ENCODE assay signal across 1 cellular context in the genomic region with DNA sequence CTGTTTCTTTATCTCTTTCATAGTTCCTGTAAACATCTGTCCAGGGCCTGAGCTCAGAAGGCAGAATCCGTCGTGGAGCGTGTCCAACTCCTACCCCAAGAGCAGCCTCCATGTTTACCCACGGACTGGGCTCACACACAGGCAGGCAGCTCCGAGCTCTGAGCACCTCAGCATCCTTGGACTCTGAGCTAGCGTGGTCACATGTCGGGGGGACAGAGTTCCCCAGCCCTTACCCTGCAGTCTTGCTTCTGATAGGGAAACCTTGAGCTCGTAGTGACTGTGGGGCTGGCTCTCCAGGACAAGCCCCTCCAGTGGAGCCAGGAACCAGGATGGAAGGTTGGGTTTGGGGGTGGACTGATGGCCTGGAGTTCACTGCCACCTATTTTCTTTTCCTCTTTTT.
TF ChIP-seq lines count a peak whose summit lies in the region.

No MANE protein-coding gene starts in this region.

TF ChIP-seq in HepG2, 621 proteins besides CTCF, POLR2A, EP300 and RAD21 (continued from another document and continues in another):
- TF ChIP-seq SMYD3 (CRISPR knock-in tag; IDR thresholded peaks at IDR 0.05) (no peak), TGIF2 (CRISPR knock-in tag; IDR thresholded peaks at IDR 0.05) (no peak), SMAD9 (CRISPR knock-in tag; IDR thresholded peaks at IDR 0.05) (no peak), SP5 (CRISPR knock-in tag; IDR thresholded peaks at IDR 0.05; ENCODE audit: borderline replicate concordance, low read depth) (no peak), KLF9 (CRISPR knock-in tag; IDR thresholded peaks at IDR 0.05; ENCODE audit: low read depth) (no peak), ATAD3A (CRISPR knock-in tag; IDR thresholded peaks at IDR 0.05) (no peak), YY1 (IDR thresholded peaks at IDR 0.05; ENCODE audit: insufficient read depth, insufficient replicate concordance, low read depth, low read length) (peak; percentile 38), HNRNPUL1 (IDR thresholded peaks at IDR 0.05; ENCODE audit: low read depth, low read length) (no peak), BCL6 (CRISPR knock-in tag; IDR thresholded peaks at IDR 0.05) (peak; percentile 39; the same call in 1 of the 2 replicates), ZNF510 (CRISPR knock-in tag; IDR thresholded peaks at IDR 0.05; ENCODE audit: low read depth) (no peak), ZNF839 (CRISPR knock-in tag; IDR thresholded peaks at IDR 0.05; ENCODE audit: borderline replicate concordance) (no peak), ZZZ3 (CRISPR knock-in tag; IDR thresholded peaks at IDR 0.05; ENCODE audit: borderline replicate concordance) (no peak), FOXP1 (IDR thresholded peaks at IDR 0.05) (no peak), FOXP1 (CRISPR knock-in tag; IDR thresholded peaks at IDR 0.05) (0 out of 2 replicates have a peak, but pooled peaks have one; percentile 20), ZNF333 (CRISPR knock-in tag; IDR thresholded peaks at IDR 0.05; ENCODE audit: borderline replicate concordance) (no peak), MBNL3 (CRISPR knock-in tag; conservative IDR thresholded peaks at IDR 0.05) (no peak), TAF15 (IDR thresholded peaks at IDR 0.05; ENCODE audit: low read depth, low read length, poor library complexity, severe bottlenecking) (no peak), RELA (CRISPR knock-in tag; IDR thresholded peaks at IDR 0.05) (no peak), YEATS2 (CRISPR knock-in tag; IDR thresholded peaks at IDR 0.05; ENCODE audit: borderline replicate concordance) (no peak), ZNF207 (IDR thresholded peaks at IDR 0.05; ENCODE audit: borderline replicate concordance) (no peak), HMG20A (CRISPR knock-in tag; IDR thresholded peaks at IDR 0.05; ENCODE audit: borderline replicate concordance) (peak; percentile 24; the same call in 1 of the 2 replicates), ZNF331 (CRISPR knock-in tag; IDR thresholded peaks at IDR 0.05) (no peak), ZNF781 (CRISPR knock-in tag; IDR thresholded peaks at IDR 0.05; ENCODE audit: borderline replicate concordance, not compliant biosample characterization) (peak; percentile 47), SMARCC2 (IDR thresholded peaks at IDR 0.05) (no peak), ZNF556 (CRISPR knock-in tag; IDR thresholded peaks at IDR 0.05; ENCODE audit: borderline replicate concordance) (peak; percentile 7; the same call in 1 of the 2 replicates), RXRB (CRISPR knock-in tag; IDR thresholded peaks at IDR 0.05; ENCODE audit: borderline replicate concordance) (0 out of 2 replicates have a peak, but pooled peaks have one; percentile 26), ZSCAN25 (CRISPR knock-in tag; IDR thresholded peaks at IDR 0.05) (peak; percentile 70; the same call in 1 of the 2 replicates), ZNF446 (CRISPR knock-in tag; IDR thresholded peaks at IDR 0.05) (no peak), ZNF547 (CRISPR knock-in tag; IDR thresholded peaks at IDR 0.05) (no peak), ZNF644 (CRISPR knock-in tag; IDR thresholded peaks at IDR 0.05; ENCODE audit: low read depth) (peak; percentile 85), TCF12 (IDR thresholded peaks at IDR 0.05) (no peak), TCF12 (CRISPR knock-in tag; IDR thresholded peaks at IDR 0.05) (no peak), FOXA3 (CRISPR knock-in tag; IDR thresholded peaks at IDR 0.05) (peak; percentile 91), FOXK2 (IDR thresholded peaks at IDR 0.05) (no peak), TERF1 (CRISPR knock-in tag; IDR thresholded peaks at IDR 0.05) (no peak), PAX8 (CRISPR knock-in tag; IDR thresholded peaks at IDR 0.05; ENCODE audit: borderline replicate concordance) (no peak), CREBL2 (CRISPR knock-in tag; IDR thresholded peaks at IDR 0.05; ENCODE audit: borderline replicate concordance) (no peak), ZNF513 (CRISPR knock-in tag; conservative IDR thresholded peaks at IDR 0.05) (no peak), ARNT (IDR thresholded peaks at IDR 0.05) (no peak), HNF4G (IDR thresholded peaks at IDR 0.05; ENCODE audit: borderline replicate concordance, low read depth, low read length) (peak; percentile 60; the same call in 1 of the 2 replicates), HNF4G (CRISPR knock-in tag; IDR thresholded peaks at IDR 0.05; ENCODE audit: borderline replicate concordance, low read depth) (peak; percentile 63; the same call in 1 of the 2 replicates), ZNF441 (CRISPR knock-in tag; IDR thresholded peaks at IDR 0.05; ENCODE audit: borderline replicate concordance) (no peak), ZNF605 (CRISPR knock-in tag; IDR thresholded peaks at IDR 0.05) (peak; percentile 64), PRMT3 (CRISPR knock-in tag; IDR thresholded peaks at IDR 0.05; ENCODE audit: borderline replicate concordance, low read depth) (no peak), ZNF143 (CRISPR knock-in tag; IDR thresholded peaks at IDR 0.05) (no peak), FOXO4 (CRISPR knock-in tag; conservative IDR thresholded peaks at IDR 0.05) (no peak), KDM4B (CRISPR knock-in tag; IDR thresholded peaks at IDR 0.05) (no peak), PHF5A (CRISPR knock-in tag; IDR thresholded peaks at IDR 0.05; ENCODE audit: low read depth, unreplicated experiment) (no peak), MTF2 (CRISPR knock-in tag; IDR thresholded peaks at IDR 0.05; ENCODE audit: borderline replicate concordance) (no peak), CBX5 (CRISPR knock-in tag; IDR thresholded peaks at IDR 0.05; ENCODE audit: borderline replicate concordance) (no peak), KLF15 (CRISPR knock-in tag; IDR thresholded peaks at IDR 0.05; ENCODE audit: borderline replicate concordance) (no peak), ASH2L (IDR thresholded peaks at IDR 0.05; ENCODE audit: insufficient read length, low read depth, low read length) (no peak), FOXO1 (CRISPR knock-in tag; IDR thresholded peaks at IDR 0.05) (peak; percentile 59; the same call in 1 of the 2 replicates)
- TF ChIP-seq, protein P1, sequence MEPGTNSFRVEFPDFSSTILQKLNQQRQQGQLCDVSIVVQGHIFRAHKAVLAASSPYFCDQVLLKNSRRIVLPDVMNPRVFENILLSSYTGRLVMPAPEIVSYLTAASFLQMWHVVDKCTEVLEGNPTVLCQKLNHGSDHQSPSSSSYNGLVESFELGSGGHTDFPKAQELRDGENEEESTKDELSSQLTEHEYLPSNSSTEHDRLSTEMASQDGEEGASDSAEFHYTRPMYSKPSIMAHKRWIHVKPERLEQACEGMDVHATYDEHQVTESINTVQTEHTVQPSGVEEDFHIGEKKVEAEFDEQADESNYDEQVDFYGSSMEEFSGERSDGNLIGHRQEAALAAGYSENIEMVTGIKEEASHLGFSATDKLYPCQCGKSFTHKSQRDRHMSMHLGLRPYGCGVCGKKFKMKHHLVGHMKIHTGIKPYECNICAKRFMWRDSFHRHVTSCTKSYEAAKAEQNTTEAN (CRISPR knock-in tag; conservative IDR thresholded peaks at IDR 0.05), result no peak
- TF ChIP-seq, protein P2, sequence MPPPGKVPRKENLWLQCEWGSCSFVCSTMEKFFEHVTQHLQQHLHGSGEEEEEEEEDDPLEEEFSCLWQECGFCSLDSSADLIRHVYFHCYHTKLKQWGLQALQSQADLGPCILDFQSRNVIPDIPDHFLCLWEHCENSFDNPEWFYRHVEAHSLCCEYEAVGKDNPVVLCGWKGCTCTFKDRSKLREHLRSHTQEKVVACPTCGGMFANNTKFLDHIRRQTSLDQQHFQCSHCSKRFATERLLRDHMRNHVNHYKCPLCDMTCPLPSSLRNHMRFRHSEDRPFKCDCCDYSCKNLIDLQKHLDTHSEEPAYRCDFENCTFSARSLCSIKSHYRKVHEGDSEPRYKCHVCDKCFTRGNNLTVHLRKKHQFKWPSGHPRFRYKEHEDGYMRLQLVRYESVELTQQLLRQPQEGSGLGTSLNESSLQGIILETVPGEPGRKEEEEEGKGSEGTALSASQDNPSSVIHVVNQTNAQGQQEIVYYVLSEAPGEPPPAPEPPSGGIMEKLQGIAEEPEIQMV (CRISPR knock-in tag; IDR thresholded peaks at IDR 0.05; ENCODE audit: low read depth), result peak; percentile 39; the same call in 1 of the 2 replicates
- TF ChIP-seq, protein P3, sequence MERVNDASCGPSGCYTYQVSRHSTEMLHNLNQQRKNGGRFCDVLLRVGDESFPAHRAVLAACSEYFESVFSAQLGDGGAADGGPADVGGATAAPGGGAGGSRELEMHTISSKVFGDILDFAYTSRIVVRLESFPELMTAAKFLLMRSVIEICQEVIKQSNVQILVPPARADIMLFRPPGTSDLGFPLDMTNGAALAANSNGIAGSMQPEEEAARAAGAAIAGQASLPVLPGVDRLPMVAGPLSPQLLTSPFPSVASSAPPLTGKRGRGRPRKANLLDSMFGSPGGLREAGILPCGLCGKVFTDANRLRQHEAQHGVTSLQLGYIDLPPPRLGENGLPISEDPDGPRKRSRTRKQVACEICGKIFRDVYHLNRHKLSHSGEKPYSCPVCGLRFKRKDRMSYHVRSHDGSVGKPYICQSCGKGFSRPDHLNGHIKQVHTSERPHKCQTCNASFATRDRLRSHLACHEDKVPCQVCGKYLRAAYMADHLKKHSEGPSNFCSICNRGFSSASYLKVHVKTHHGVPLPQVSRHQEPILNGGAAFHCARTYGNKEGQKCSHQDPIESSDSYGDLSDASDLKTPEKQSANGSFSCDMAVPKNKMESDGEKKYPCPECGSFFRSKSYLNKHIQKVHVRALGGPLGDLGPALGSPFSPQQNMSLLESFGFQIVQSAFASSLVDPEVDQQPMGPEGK (CRISPR knock-in tag; IDR thresholded peaks at IDR 0.05), result peak; percentile 49; the same call in 1 of the 2 replicates
- TF ChIP-seq, protein P4, sequence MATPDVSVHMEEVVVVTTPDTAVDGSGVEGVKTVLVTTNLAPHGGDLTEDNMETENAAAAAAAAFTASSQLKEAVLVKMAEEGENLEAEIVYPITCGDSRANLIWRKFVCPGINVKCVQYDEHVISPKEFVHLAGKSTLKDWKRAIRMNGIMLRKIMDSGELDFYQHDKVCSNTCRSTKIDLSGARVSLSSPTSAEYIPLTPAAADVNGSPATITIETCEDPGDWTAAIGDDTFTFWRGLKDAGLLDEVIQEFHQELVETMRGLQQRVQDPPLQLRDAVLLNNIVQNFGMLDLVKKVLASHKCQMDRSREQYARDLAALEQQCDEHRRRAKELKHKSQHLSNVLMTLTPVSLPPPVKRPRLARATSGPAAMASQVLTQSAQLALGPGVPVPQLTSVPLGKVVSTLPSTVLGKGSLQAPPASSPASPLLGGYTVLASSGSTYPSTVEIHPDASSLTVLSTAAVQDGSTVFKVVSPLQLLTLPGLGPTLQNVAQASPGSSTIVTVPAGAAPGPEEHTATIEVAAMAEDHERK (CRISPR knock-in tag; IDR thresholded peaks at IDR 0.05; ENCODE audit: low read depth), result no peak
- TF ChIP-seq, protein P5, sequence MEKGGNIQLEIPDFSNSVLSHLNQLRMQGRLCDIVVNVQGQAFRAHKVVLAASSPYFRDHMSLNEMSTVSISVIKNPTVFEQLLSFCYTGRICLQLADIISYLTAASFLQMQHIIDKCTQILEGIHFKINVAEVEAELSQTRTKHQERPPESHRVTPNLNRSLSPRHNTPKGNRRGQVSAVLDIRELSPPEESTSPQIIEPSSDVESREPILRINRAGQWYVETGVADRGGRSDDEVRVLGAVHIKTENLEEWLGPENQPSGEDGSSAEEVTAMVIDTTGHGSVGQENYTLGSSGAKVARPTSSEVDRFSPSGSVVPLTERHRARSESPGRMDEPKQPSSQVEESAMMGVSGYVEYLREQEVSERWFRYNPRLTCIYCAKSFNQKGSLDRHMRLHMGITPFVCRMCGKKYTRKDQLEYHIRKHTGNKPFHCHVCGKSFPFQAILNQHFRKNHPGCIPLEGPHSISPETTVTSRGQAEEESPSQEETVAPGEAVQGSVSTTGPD (CRISPR knock-in tag; IDR thresholded peaks at IDR 0.05), result no peak
- TF ChIP-seq, protein P6, sequence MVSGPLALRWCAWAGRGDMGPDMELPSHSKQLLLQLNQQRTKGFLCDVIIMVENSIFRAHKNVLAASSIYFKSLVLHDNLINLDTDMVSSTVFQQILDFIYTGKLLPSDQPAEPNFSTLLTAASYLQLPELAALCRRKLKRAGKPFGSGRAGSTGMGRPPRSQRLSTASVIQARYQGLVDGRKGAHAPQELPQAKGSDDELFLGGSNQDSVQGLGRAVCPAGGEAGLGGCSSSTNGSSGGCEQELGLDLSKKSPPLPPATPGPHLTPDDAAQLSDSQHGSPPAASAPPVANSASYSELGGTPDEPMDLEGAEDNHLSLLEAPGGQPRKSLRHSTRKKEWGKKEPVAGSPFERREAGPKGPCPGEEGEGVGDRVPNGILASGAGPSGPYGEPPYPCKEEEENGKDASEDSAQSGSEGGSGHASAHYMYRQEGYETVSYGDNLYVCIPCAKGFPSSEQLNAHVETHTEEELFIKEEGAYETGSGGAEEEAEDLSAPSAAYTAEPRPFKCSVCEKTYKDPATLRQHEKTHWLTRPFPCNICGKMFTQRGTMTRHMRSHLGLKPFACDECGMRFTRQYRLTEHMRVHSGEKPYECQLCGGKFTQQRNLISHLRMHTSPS (CRISPR knock-in tag; IDR thresholded peaks at IDR 0.05; ENCODE audit: low read depth), result no peak
